1 cellular context compared by ENCODE assay signal in the genomic region with DNA sequence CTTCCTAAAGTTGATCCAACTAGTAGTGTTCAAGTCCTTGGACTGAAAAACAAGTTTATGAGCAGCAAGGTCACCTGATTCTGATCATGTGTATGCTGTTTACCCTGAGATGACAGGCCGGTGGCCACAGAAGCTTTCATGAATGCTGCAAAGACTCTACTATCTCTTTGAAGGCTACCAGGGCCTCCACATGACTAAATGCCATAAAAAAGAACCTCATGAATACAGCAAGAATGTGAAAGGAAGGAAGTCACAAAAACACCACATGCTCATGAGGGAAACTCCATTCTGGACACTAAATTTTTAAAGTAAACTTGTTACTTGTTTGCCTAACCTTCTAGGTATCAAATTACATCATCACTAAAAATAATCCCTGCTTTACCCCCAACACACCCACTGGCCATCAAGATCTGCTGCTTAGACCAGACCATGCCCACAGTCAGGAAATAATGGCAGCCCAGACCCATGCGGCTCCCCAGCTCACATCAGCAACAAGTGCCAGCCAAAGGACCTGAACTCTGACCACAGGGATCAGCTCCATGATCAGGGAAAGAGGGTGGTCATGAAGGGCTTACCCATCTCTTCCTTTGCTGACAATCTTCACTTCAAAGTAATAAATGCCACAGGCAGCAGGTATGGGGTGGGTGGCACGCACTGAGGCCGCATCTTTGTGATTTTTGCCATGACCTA.
TF ChIP-seq lines count a peak whose summit lies in the region.

No MANE protein-coding gene starts in this region.

TF ChIP-seq in endothelial cell of umbilical vein, 7 proteins besides CTCF, POLR2A, EP300 and RAD21:
- TF ChIP-seq MAX (IDR thresholded peaks at IDR 0.05; ENCODE audit: insufficient read depth, insufficient read length) (no peak), JUN (IDR thresholded peaks at IDR 0.05; ENCODE audit: borderline replicate concordance, insufficient read depth, insufficient read length, low read depth) (no peak), MYC (IDR thresholded peaks at IDR 0.05; ENCODE audit: low read depth, low read length) (no peak), FOS (IDR thresholded peaks at IDR 0.05; ENCODE audit: borderline replicate concordance, insufficient read depth, low read length) (no peak), GATA2 (IDR thresholded peaks at IDR 0.05; ENCODE audit: insufficient read depth, insufficient read length, low read depth, low read length) (no peak), EZH2 (IDR thresholded peaks at IDR 0.05; ENCODE audit: borderline replicate concordance, low read depth, low read length, severe bottlenecking) (no peak), POLR2AphosphoS5 (IDR thresholded peaks at IDR 0.05; ENCODE audit: insufficient read depth, low read depth, low read length) (no peak)
